25 cellular contexts compared by ENCODE assay signal in the genomic region with DNA sequence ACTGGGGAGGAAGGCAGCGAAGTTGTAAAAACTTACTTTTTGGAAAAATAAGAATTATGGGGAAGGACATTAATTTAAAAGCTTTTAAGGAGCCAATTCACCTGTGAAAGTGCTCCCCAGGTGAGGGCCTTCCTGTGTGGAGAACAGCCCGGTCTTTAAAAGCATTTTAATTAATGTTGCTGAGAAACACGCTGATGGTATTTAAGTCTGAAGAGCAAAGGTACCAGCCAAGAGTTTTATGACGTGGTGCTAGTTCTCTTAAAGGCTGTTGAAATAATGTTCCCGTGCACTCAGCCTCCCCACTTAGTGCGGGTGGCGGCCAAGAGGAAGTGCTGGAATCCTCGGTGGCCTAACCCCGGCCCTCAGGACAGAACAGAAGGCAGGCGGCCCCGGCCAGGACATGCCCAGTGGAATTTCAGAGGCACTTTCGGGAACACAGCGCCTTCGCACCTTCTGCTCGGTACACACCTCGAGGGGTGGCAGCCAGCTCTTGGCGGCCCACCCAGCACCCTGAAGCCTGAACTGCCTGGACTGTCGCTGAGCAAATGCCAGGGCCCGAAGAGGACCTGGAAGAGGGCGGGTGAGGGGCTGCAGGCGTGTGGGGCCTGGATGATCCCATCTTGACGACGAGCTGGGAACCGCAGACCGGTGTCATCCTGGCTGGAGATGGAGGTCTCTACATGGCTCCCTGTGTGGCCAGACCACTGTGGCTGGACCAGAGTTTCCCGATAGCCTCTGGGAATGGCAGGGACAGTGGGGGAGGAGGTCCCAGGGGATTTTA.
A peak's percentile ranks its signal among the peaks of the same experiment; 100 is the strongest.
DNase-seq lines count a peak whose midpoint lies in the region; ATAC-seq and TF ChIP-seq lines count a peak whose summit lies in the region.
"Had no signal": no experiment of that assay in that cellular context is flagged by ENCODE, and none has a peak within 500 bp of the region (broad histone marks: within the 10 kb centered on the region; RNA-seq: fewer than 3 reads in every experiment).

No MANE protein-coding gene starts in this region.

- no peaks in the 10 kb centered on the region for H3K9me3 ChIP-seq in Caco-2
- H3K9me3 ChIP-seq: adrenal gland, neutrophil had no signal

- H3K4me3 Mint-ChIP-seq in Caco-2 (ENCODE audit: unreplicated experiment), result no peak overlapping the region
- H3K4me3 Mint-ChIP-seq: endodermal cell; stimulated activated naive CD8-positive, alpha-beta T cell treated with anti-CD3 and anti-CD28 coated beads, Interleukin-15, amount 100 ng/mL, for 72 hours had no signal

- CTCF ChIA-PET in RWPE1 (lab: Yijun Ruan, JAX), result interaction anchor here (0.5 to 1.0 kb wide), 2 partner anchors 11 to 93 kb away, joined by 3 to 7 read pairs; no protein-coding TSS in a partner anchor
- CTCF ChIA-PET in Caco-2 (lab: Charles Lee), result no interaction called here

- ATAC-seq in left colon (peak; percentile 18), sciatic nerve (peak; percentile 60), GM21723 (IDR thresholded peaks at IDR 0.05; ENCODE audit: unreplicated experiment) (no peak), GM18907 (IDR thresholded peaks at IDR 0.05; ENCODE audit: unreplicated experiment) (no peak)
- ATAC-seq: HepG2; stimulated activated naive CD8-positive, alpha-beta T cell treated with anti-CD3 and anti-CD28 coated beads, Interleukin-15, amount 100 ng/mL, for 72 hours had no signal

- no peaks in the 10 kb centered on the region for H3K36me3 ChIP-seq in Caco-2 (ENCODE audit: control insufficient read depth, insufficient read depth, low read length)
- H3K36me3 ChIP-seq: adrenal gland, neutrophil had no signal

- intact Hi-C loops in left colon (cut with DNase I, micrococcal nuclease) (no loop called here), sciatic nerve (cut with DNase I) (no loop called here), Caco-2 (cut with micrococcal nuclease; ENCODE audit: unreplicated experiment) (no loop called here)

- no peaks in the 10 kb centered on the region for H3K36me3 Mint-ChIP-seq in Caco-2 (ENCODE audit: insufficient read depth, unreplicated experiment)

- no TSS peak for BruUV-seq in Caco-2 (replicated peaks; lab: Mats Ljungman, UMichigan)

- peak overlapping the region; percentile 69 for H3K27ac ChIP-seq in RWPE1
- H3K27ac ChIP-seq: adrenal gland, HL-60, neutrophil had no signal

- no peaks in the 10 kb centered on the region for H3K4me1 ChIP-seq in Caco-2
- H3K4me1 ChIP-seq: adrenal gland had no signal

- H3K27ac Mint-ChIP-seq in Caco-2 (ENCODE audit: unreplicated experiment), result no peak overlapping the region
- H3K27ac Mint-ChIP-seq: endodermal cell; stimulated activated naive CD8-positive, alpha-beta T cell treated with anti-CD3 and anti-CD28 coated beads, Interleukin-15, amount 100 ng/mL, for 72 hours had no signal

- no peaks in the 10 kb centered on the region for H3K4me1 Mint-ChIP-seq in Caco-2 (ENCODE audit: low read depth, unreplicated experiment)
- H3K4me1 Mint-ChIP-seq: endodermal cell; stimulated activated naive CD8-positive, alpha-beta T cell treated with anti-CD3 and anti-CD28 coated beads, Interleukin-15, amount 100 ng/mL, for 72 hours had no signal

- H3K27me3 Mint-ChIP-seq in Caco-2 (ENCODE audit: insufficient read depth, unreplicated experiment), result no peaks in the 10 kb centered on the region
- H3K27me3 Mint-ChIP-seq: stimulated activated naive CD8-positive, alpha-beta T cell treated with anti-CD3 and anti-CD28 coated beads, Interleukin-15, amount 100 ng/mL, for 72 hours had no signal

- H3K9me3 Mint-ChIP-seq in Caco-2 (ENCODE audit: unreplicated experiment), result no peaks in the 10 kb centered on the region
- H3K9me3 Mint-ChIP-seq: endodermal cell; stimulated activated naive CD8-positive, alpha-beta T cell treated with anti-CD3 and anti-CD28 coated beads, Interleukin-15, amount 100 ng/mL, for 72 hours had no signal

- no peak overlapping the region for H3K4me3 ChIP-seq in Caco-2 (ENCODE audit: low read depth, low read length)
- H3K4me3 ChIP-seq: adrenal gland had no signal

- DNase-seq in DMS79 (lab: John Stamatoyannopoulos, UW), result peak; percentile 83
- no peak for DNase-seq in RWPE1 (ENCODE audit: low spot score)
- no peak for DNase-seq in left colon
- peak; percentile 47 for DNase-seq in sciatic nerve (ENCODE audit: low spot score)
- DNase-seq in Caco-2, result no peak
- no peak for DNase-seq in putamen (ENCODE audit: low spot score)
- DNase-seq: ACHN; activated CD4-positive, alpha-beta T cell treated with anti-CD3 and anti-CD28 coated beads for 1 hour; activated T-cell treated with anti-CD3 and anti-CD28 coated beads, Interleukin-2, amount 50 U/mL, for 1 hour; adrenal gland; C1 segment of cervical spinal cord; cortex of kidney; endodermal cell; glutamatergic neuron; NCI-H1105 treated with DMSO at 0.1 percent for 48 hours; NCI-H2171; NCI-H526; SIG-M5; stimulated activated CD4-positive, alpha-beta T cell treated with anti-CD3 and anti-CD28 coated beads, Interleukin-4, amount 100 ng/mL, for 24 hours; stimulated activated naive CD8-positive, alpha-beta T cell treated with anti-CD3 and anti-CD28 coated beads, Interleukin-15, amount 100 ng/mL, for 72 hours had no signal

- no peaks in the 10 kb centered on the region for H3K27me3 ChIP-seq in Caco-2 (replicated peaks; ENCODE audit: control insufficient read depth, insufficient read depth, low read length)
- H3K27me3 ChIP-seq: adrenal gland, neutrophil had no signal

- POLR2A ChIA-PET in RWPE1 (lab: Yijun Ruan, JAX; ENCODE audit: low non-redundant PET), result no interaction called here
- POLR2A ChIA-PET in Caco-2 (lab: Charles Lee), result no interaction called here

- no peak for TF ChIP-seq CTCF in RWPE1 (conservative IDR thresholded peaks at IDR 0.05; ENCODE audit: low read depth)
- no peak for TF ChIP-seq CTCF in Caco-2 (IDR thresholded peaks at IDR 0.05; ENCODE audit: insufficient read depth in 1 of 2, low read depth in 1 of 2, low read length in 1 of 2, severe bottlenecking in 1 of 2, unreplicated experiment in 1 of 2)

Comparison
In these comparisons a context has a peak if more than half of its experiments do, and no peak if none do; other contexts are left out.
1. DNase-seq: peak in DMS79 (single experiment) and sciatic nerve (single experiment); none in RWPE1 (single experiment), left colon (0 of 2), Caco-2 (0 of 2) and putamen (single experiment).
2. ATAC-seq: peak in left colon (single experiment) and sciatic nerve (single experiment); none in GM21723 (single experiment) and GM18907 (single experiment).